In genomic region chr1:110540891-110541685, GRCh38 we compare ENCODE assay signal across 29 cellular contexts. TPM values are rescaled to one million over a fixed set of nuclear protein-coding genes. Genes with fewer than 3 reads are reported as not detected.
"Had no signal": no experiment of that assay in that cellular context is flagged by ENCODE, and none has a peak within 500 bp of the region (broad histone marks: within the 10 kb centered on the region; RNA-seq: fewer than 3 reads in every experiment).

No MANE protein-coding gene starts in this region.

- H3K4me3 ChIP-seq: coronary artery, esophagus muscularis mucosa, lung, ovary, psoas muscle, sigmoid colon, testis, tibial artery, upper lobe of left lung, uterus had no signal

- H3K36me3 ChIP-seq: esophagus muscularis mucosa, ovary, sigmoid colon, tibial artery, upper lobe of left lung, uterus had no signal

- ATAC-seq: effector memory CD8-positive, alpha-beta T cell; left lobe of liver; natural killer cell; psoas muscle; right cardiac atrium; stimulated activated effector memory CD8-positive, alpha-beta T cell treated with anti-CD3 and anti-CD28 coated beads, Interleukin-12 subunit alpha, Interleukin-12 subunit beta, amount 100 ng/mL, for 72 hours had no signal

- H3K27ac ChIP-seq: coronary artery, epithelial cell of prostate, esophagus muscularis mucosa, ovary, psoas muscle, sigmoid colon, testis, tibial artery, upper lobe of left lung, uterus had no signal

- DNase-seq: dermis blood vessel endothelial cell; effector memory CD8-positive, alpha-beta T cell; head of caudate nucleus; natural killer cell; occipital lobe; ovary; psoas muscle; right cardiac atrium; sigmoid colon; stimulated activated CD4-positive, alpha-beta T cell treated with anti-CD3 and anti-CD28 coated beads, Interleukin-2, amount 100 ng/mL, for 24 hours; stimulated activated CD4-positive, alpha-beta T cell treated with anti-CD3 and anti-CD28 coated beads, Interleukin-4, amount 100 ng/mL, for 24 hours; stimulated activated naive CD4-positive, alpha-beta T cell treated with Interleukin-2 at 50 U/mL for 16 hours; testis; tibial artery; upper lobe of left lung; uterus had no signal

- H3K27me3 ChIP-seq: ovary, testis, upper lobe of left lung, uterus had no signal

- H3K4me1 ChIP-seq: esophagus muscularis mucosa, psoas muscle, sigmoid colon, testis, tibial artery, upper lobe of left lung, uterus had no signal

- H3K9me3 ChIP-seq: esophagus muscularis mucosa, ovary, psoas muscle, sigmoid colon, testis, tibial artery, upper lobe of left lung, uterus had no signal

RNA-seq across cellular contexts. Expression of gene KCNA10, which starts 22.1 kb away (rescaled TPM):
- total RNA-seq: dermis blood vessel endothelial cell, frontal cortex, glomerular endothelial cell, left lobe of liver, liver, lung, mononuclear cell, natural killer cell, occipital lobe, ovary, psoas muscle, renal cortical epithelial cell, right cardiac atrium, sigmoid colon, upper lobe of left lung, uterus had no signal
- polyA plus RNA-seq: keratinocyte, liver, lung, neural cell, ovary, psoas muscle, right cardiac atrium, sigmoid colon had no signal
